ENCODE assay signal across 1 cellular context in genomic region chr18:62347091-62347506, GRCh38.
TF ChIP-seq lines count a peak whose summit lies in the region.

No MANE protein-coding gene starts in this region.

TF ChIP-seq in HCT116, 20 proteins besides CTCF, POLR2A, EP300 and RAD21 (continued from another document):
- TF ChIP-seq ZBTB33 (IDR thresholded peaks at IDR 0.05; ENCODE audit: extremely low read depth, insufficient replicate concordance, low read length) (no peak), SRF (IDR thresholded peaks at IDR 0.05; ENCODE audit: low read depth) (no peak), TCF7L2 (IDR thresholded peaks at IDR 0.05; ENCODE audit: borderline replicate concordance, extremely low read depth, insufficient read depth, insufficient read length) (no peak), REST (IDR thresholded peaks at IDR 0.05; ENCODE audit: low read depth) (no peak)
